In genomic region chr1:10057305-10057704, GRCh38 we compare ENCODE assay signal across 11 cellular contexts. TPM values are rescaled to one million over a fixed set of nuclear protein-coding genes. Genes with fewer than 3 reads are reported as not detected.
DNase-seq lines count a peak whose midpoint lies in the region; ATAC-seq and TF ChIP-seq lines count a peak whose summit lies in the region.
"Had no signal": no experiment of that assay in that cellular context is flagged by ENCODE, and none has a peak within 500 bp of the region (broad histone marks: within the 10 kb centered on the region; RNA-seq: fewer than 3 reads in every experiment).

No MANE protein-coding gene starts in this region.

- ATAC-seq in heart right ventricle (peak in 5 of 8 donors; percentile 19 to 63 (median 56)), thoracic aorta (ENCODE audit: insufficient number of reproducible peaks, low FRiP score, low read depth) (no peak)
- ATAC-seq: left colon had no signal

- DNase-seq in HT1080 (ENCODE audit: low read depth) (peak; percentile 82), adipocyte (ENCODE audit: low read depth) (peak; percentile 47), heart right ventricle (peak in 1 of 2 donors; percentile 12), thoracic aorta (ENCODE audit: low spot score) (no peak), BE2C (no peak), SJCRH30 (no peak)
- DNase-seq in CD8-positive, alpha-beta memory T cell, result no peak
- DNase-seq: activated CD4-positive, alpha-beta T cell treated with anti-CD3 and anti-CD28 coated beads, Interleukin-2, amount 50 U/mL, for 1 hour; activated naive CD4-positive, alpha-beta T cell treated with anti-CD3 and anti-CD28 coated beads for 36 hours; left colon had no signal

- H3K27me3 Mint-ChIP-seq in CD8-positive, alpha-beta memory T cell, result no peaks in the 10 kb centered on the region

- peaks cover 0 to 51% (median 10%) of the 10 kb centered on the region in 3 donors for H3K36me3 Mint-ChIP-seq in CD8-positive, alpha-beta memory T cell

- peak overlapping the region; percentile 57 for H3K9ac ChIP-seq in adipocyte (ENCODE audit: low read length)

- H3K27ac ChIP-seq in heart right ventricle (peak overlapping the region in 4 of 10 donors; percentile 1 to 58 (median 25)), thoracic aorta (peak overlapping the region; percentile 55 to 83), SJCRH30 (no peak overlapping the region)
- H3K27ac ChIP-seq in CD8-positive, alpha-beta memory T cell (ENCODE audit: low read depth, low read length), result no peak overlapping the region

- H3K36me3 ChIP-seq in adipocyte (ENCODE audit: control insufficient read depth, insufficient read depth, low read length, severe bottlenecking), result no peaks in the 10 kb centered on the region
- H3K36me3 ChIP-seq in heart right ventricle, result peaks cover 0 to 13% (median 0%) of the 10 kb centered on the region in 9 donors
- H3K36me3 ChIP-seq in thoracic aorta, result peaks cover 3% of the 10 kb centered on the region
- no peaks in the 10 kb centered on the region for H3K36me3 ChIP-seq in BE2C
- H3K36me3 ChIP-seq in SJCRH30, result no peaks in the 10 kb centered on the region; the same call in 1 of the 2 replicates
- no peaks in the 10 kb centered on the region for H3K36me3 ChIP-seq in CD8-positive, alpha-beta memory T cell (ENCODE audit: insufficient read depth, low read length)
- H3K36me3 ChIP-seq: prostate gland had no signal

- H3K27me3 ChIP-seq in adipocyte (replicated peaks; ENCODE audit: control insufficient read depth, insufficient read depth, low read length) (no peaks in the 10 kb centered on the region), heart right ventricle (no peaks in the 10 kb centered on the region), thoracic aorta (replicated peaks; ENCODE audit: insufficient read depth) (no peaks in the 10 kb centered on the region), BE2C (no peaks in the 10 kb centered on the region), SJCRH30 (no peaks in the 10 kb centered on the region)
- H3K27me3 ChIP-seq in CD8-positive, alpha-beta memory T cell (ENCODE audit: insufficient read depth, low read length, poor library complexity, severe bottlenecking), result no peaks in the 10 kb centered on the region

- no peak for TF ChIP-seq CTCF in heart right ventricle (IDR thresholded peaks at IDR 0.05)
- TF ChIP-seq CTCF in thoracic aorta (IDR thresholded peaks at IDR 0.05), result no peak
- no peak for TF ChIP-seq CTCF in BE2C (IDR thresholded peaks at IDR 0.05; ENCODE audit: low read depth, low read length)

- no peak overlapping the region for H3K4me3 ChIP-seq in adipocyte (ENCODE audit: low read length)
- H3K4me3 ChIP-seq in heart right ventricle, result no peak overlapping the region
- no peak overlapping the region for H3K4me3 ChIP-seq in thoracic aorta
- H3K4me3 ChIP-seq in BE2C (ENCODE audit: low read depth, low read length), result no peak overlapping the region
- no peak overlapping the region for H3K4me3 ChIP-seq in SJCRH30
- H3K4me3 ChIP-seq in CD8-positive, alpha-beta memory T cell (ENCODE audit: low read length), result no peak overlapping the region
- H3K4me3 ChIP-seq: prostate gland had no signal

- 74 to 78% methylated on average over 4 of the region's 4 CpGs for WGBS in heart right ventricle, 2 donors

- H3K9me3 Mint-ChIP-seq in CD8-positive, alpha-beta memory T cell, result no peaks in the 10 kb centered on the region
- H3K9me3 Mint-ChIP-seq: activated naive CD4-positive, alpha-beta T cell treated with anti-CD3 and anti-CD28 coated beads for 36 hours had no signal

- intact Hi-C loops in heart right ventricle (cut with DNase I), result no loop called here

- H3K27ac Mint-ChIP-seq in CD8-positive, alpha-beta memory T cell, result no peak overlapping the region
- H3K27ac Mint-ChIP-seq: activated naive CD4-positive, alpha-beta T cell treated with anti-CD3 and anti-CD28 coated beads for 36 hours had no signal

- peaks cover 31% of the 10 kb centered on the region for H3K4me1 ChIP-seq in adipocyte (ENCODE audit: control insufficient read depth, insufficient read depth, low read length)
- H3K4me1 ChIP-seq in heart right ventricle, result peaks cover 0 to 68% (median 40%) of the 10 kb centered on the region in 9 donors
- peaks cover 36 to 49% of the 10 kb centered on the region in 2 donors for H3K4me1 ChIP-seq in thoracic aorta (ENCODE audit: control insufficient read depth in 1 of 2, low read depth in 2 of 2)
- no peaks in the 10 kb centered on the region for H3K4me1 ChIP-seq in BE2C
- peaks cover 5% of the 10 kb centered on the region for H3K4me1 ChIP-seq in SJCRH30
- H3K4me1 ChIP-seq in CD8-positive, alpha-beta memory T cell (ENCODE audit: insufficient read depth, low read length), result no peaks in the 10 kb centered on the region

- CTCF ChIA-PET in CD8-positive, alpha-beta memory T cell (lab: Charles Lee), result no interaction called here

- H3K9me3 ChIP-seq in adipocyte (ENCODE audit: control insufficient read depth, low read length) (no peaks in the 10 kb centered on the region), heart right ventricle (no peaks in the 10 kb centered on the region), thoracic aorta (no peaks in the 10 kb centered on the region), BE2C (no peaks in the 10 kb centered on the region), SJCRH30 (replicated peaks) (no peaks in the 10 kb centered on the region)
- no peaks in the 10 kb centered on the region for H3K9me3 ChIP-seq in CD8-positive, alpha-beta memory T cell (ENCODE audit: low read length)
- H3K9me3 ChIP-seq: prostate gland had no signal

- POLR2A ChIA-PET in CD8-positive, alpha-beta memory T cell (lab: Charles Lee), result no interaction called here

- H3K4me3 Mint-ChIP-seq in CD8-positive, alpha-beta memory T cell, result no peak overlapping the region
- H3K4me3 Mint-ChIP-seq: activated naive CD4-positive, alpha-beta T cell treated with anti-CD3 and anti-CD28 coated beads for 36 hours had no signal

- H3K4me1 Mint-ChIP-seq in CD8-positive, alpha-beta memory T cell, result peaks cover 13 to 32% (median 26%) of the 10 kb centered on the region in 3 donors

RNA-seq across cellular contexts. Expression of gene UBE4B, which starts 24.5 kb away (rescaled TPM):
- 19.3 and 20.8 TPM in 2 replicates for total RNA-seq in HT1080 (2014; rRNA removed; shearing (Covaris generic))
- 24.9 and 28.7 TPM in 2 replicates for polyA plus RNA-seq in HT1080 (2015; cell fraction: cytosol; rRNA removed)
- polyA plus RNA-seq in HT1080 (2015; cell fraction: nucleus; rRNA removed), result 36.3 and 43.8 TPM in 2 replicates
- total RNA-seq in heart right ventricle (10 to 100 TPM; 59.0 to 87.3 (median 69.2) TPM), thoracic aorta (10 to 100 TPM; 55.0 to 89.2 TPM)
- 10 to 100 TPM; 18.3 to 23.4 TPM for polyA plus RNA-seq in heart right ventricle
- 16.1 TPM for polyA plus RNA-seq in BE2C (2012; ENCODE audit: insufficient read depth, insufficient read length, low read depth)
- 48.1 and 48.7 TPM in 2 replicates for total RNA-seq in SJCRH30 (2014; rRNA removed; shearing (Covaris generic))
- total RNA-seq in CD8-positive, alpha-beta memory T cell, result 10 to 100 TPM; 35.7 to 40.6 TPM
- 13.7 TPM for polyA plus RNA-seq in CD8-positive, alpha-beta memory T cell

Comparison
In these comparisons a context has a peak if more than half of its experiments do, and no peak if none do; other contexts are left out.
1. DNase-seq: peak in HT1080 (single experiment) and adipocyte (single experiment); none in thoracic aorta (single experiment), BE2C (single experiment), SJCRH30 (0 of 2) and CD8-positive, alpha-beta memory T cell (0 of 5).
2. H3K27ac ChIP-seq: peak in thoracic aorta (2 of 2); none in SJCRH30 (single experiment) and CD8-positive, alpha-beta memory T cell (single experiment).